20 cellular contexts compared by ENCODE assay signal in the genomic region with DNA sequence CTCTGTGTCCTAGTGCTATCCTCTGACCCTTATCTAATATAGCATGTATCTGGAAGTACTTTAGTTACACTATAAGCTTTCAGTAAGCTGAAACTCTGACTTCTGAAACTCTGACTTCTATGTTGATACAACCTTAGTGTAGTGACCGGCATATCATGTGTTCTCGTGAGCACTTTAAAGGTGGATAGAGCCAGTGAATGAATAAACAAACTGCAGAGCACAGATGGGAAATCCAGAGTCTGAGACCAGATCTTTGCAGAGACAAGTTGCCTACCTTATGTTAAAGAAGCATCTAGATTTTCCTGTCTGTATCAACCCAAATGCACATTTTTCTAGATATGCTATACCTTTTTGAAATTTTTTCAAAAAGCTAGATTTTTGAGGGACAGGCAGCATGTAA. TPM values are rescaled to one million over a fixed set of nuclear protein-coding genes. Genes with fewer than 3 reads are reported as not detected.
DNase-seq lines count a peak whose midpoint lies in the region; ATAC-seq and TF ChIP-seq lines count a peak whose summit lies in the region.
"Had no signal": no experiment of that assay in that cellular context is flagged by ENCODE, and none has a peak within 500 bp of the region (broad histone marks: within the 10 kb centered on the region; RNA-seq: fewer than 3 reads in every experiment).

No MANE protein-coding gene starts in this region.

- intact Hi-C loops in transverse colon (cut with DNase I; ENCODE audit: low total_unique reads) = no loop called here

- H3K27ac ChIP-seq in coronary artery (peak overlapping the region; percentile 76 to 92), transverse colon (peak overlapping the region; percentile 77 to 88 (median 84))
- H3K27ac ChIP-seq: body of pancreas, foreskin keratinocyte, PC-9, SJCRH30 had no signal

- H3K4me3 Mint-ChIP-seq in HFFc6 = no peak overlapping the region
- H3K4me3 Mint-ChIP-seq in nephron = peak overlapping the region in 2 of 3 experiments; percentile 51 to 78
- H3K4me3 Mint-ChIP-seq: activated CD8-positive, alpha-beta T cell treated with anti-CD3 and anti-CD28 coated beads for 36 hours; activated T-cell treated with anti-CD3 and anti-CD28 coated beads, Interleukin-2, amount 50 U/mL, for 24 hours had no signal

- no peak for DNase-seq in HFFc6
- no peak for DNase-seq in coronary artery (ENCODE audit: low spot score)
- no peak for DNase-seq in transverse colon
- no peak for DNase-seq in mesenteric fat pad (ENCODE audit: low spot score)
- DNase-seq: activated CD4-positive, CD25-positive, alpha-beta regulatory T cell; activated CD8-positive, alpha-beta T cell treated with anti-CD3 and anti-CD28 coated beads for 36 hours; activated T-cell treated with anti-CD3 and anti-CD28 coated beads, Interleukin-2, amount 50 U/mL, for 24 hours; body of pancreas; foreskin keratinocyte; KG1; NCI-H1930; NCI-H226; occipital lobe; PC-9; SJCRH30; stimulated activated CD4-positive, alpha-beta T cell treated with anti-CD3 and anti-CD28 coated beads, Interleukin-2, amount 100 ng/mL, for 48 hours had no signal

- no peaks in the 10 kb centered on the region for H3K27me3 ChIP-seq in transverse colon
- H3K27me3 ChIP-seq: body of pancreas, foreskin keratinocyte, SJCRH30 had no signal

- peaks cover 0 to 50% (median 3%) of the 10 kb centered on the region in 4 donors for H3K4me1 ChIP-seq in transverse colon
- H3K4me1 ChIP-seq: body of pancreas, SJCRH30 had no signal

- H3K9me3 Mint-ChIP-seq in HFFc6 (no peaks in the 10 kb centered on the region), nephron (no peaks in the 10 kb centered on the region)
- H3K9me3 Mint-ChIP-seq: activated CD8-positive, alpha-beta T cell treated with anti-CD3 and anti-CD28 coated beads for 36 hours; activated naive CD4-positive, alpha-beta T cell treated with anti-CD3 and anti-CD28 coated beads, Interleukin-2, amount 50 U/mL, for 72 hours; activated T-cell treated with anti-CD3 and anti-CD28 coated beads, Interleukin-2, amount 50 U/mL, for 24 hours had no signal

- H3K4me3 ChIP-seq in coronary artery (peak overlapping the region; percentile 79), transverse colon (peak overlapping the region in 3 of 4 donors; percentile 22 to 35 (median 29))
- H3K4me3 ChIP-seq: body of pancreas, PC-9, SJCRH30 had no signal

- H3K4me1 Mint-ChIP-seq in HFFc6 (ENCODE audit: low read depth) (peaks cover 62% of the 10 kb centered on the region), nephron (peaks cover 54% of the 10 kb centered on the region)

- H3K36me3 ChIP-seq in transverse colon = peaks cover 0 to 4% (median 0%) of the 10 kb centered on the region in 4 donors
- H3K36me3 ChIP-seq: SJCRH30 had no signal

- TF ChIP-seq POLR2A in transverse colon (IDR thresholded peaks at IDR 0.05) = no peak

- in situ Hi-C loops in transverse colon (cut with MboI; ENCODE audit: low pct_ligation_motif_present in 1 of 4, low pct_unique_long_range_greater_than_20kb in 1 of 4, low sequenced_read_pairs in 3 of 4) = loop anchor here in 1 of 4 donors (10.0 kb wide), 1 partner anchor 276 kb away; no protein-coding TSS in a partner anchor

- H3K27me3 Mint-ChIP-seq in HFFc6 (ENCODE audit: insufficient read depth) (no peaks in the 10 kb centered on the region; the same call in 1 of the 2 replicates), nephron (ENCODE audit: low read depth) (no peaks in the 10 kb centered on the region)
- H3K27me3 Mint-ChIP-seq: activated CD8-positive, alpha-beta T cell treated with anti-CD3 and anti-CD28 coated beads for 36 hours; activated T-cell treated with anti-CD3 and anti-CD28 coated beads, Interleukin-2, amount 50 U/mL, for 24 hours had no signal

- H3K9me3 ChIP-seq in transverse colon = no peaks in the 10 kb centered on the region
- H3K9me3 ChIP-seq: body of pancreas, SJCRH30 had no signal

- no peak for ATAC-seq in HG03439 (IDR thresholded peaks at IDR 0.05; ENCODE audit: unreplicated experiment)
- no peak for ATAC-seq in GM19452 (IDR thresholded peaks at IDR 0.05; ENCODE audit: unreplicated experiment)
- ATAC-seq: activated CD8-positive, alpha-beta T cell treated with anti-CD3 and anti-CD28 coated beads for 36 hours; activated naive CD4-positive, alpha-beta T cell treated with anti-CD3 and anti-CD28 coated beads, Interleukin-2, amount 50 U/mL, for 72 hours; body of pancreas; foreskin keratinocyte had no signal

- 80 to 89% methylated on average over 2 of the region's 2 CpGs for WGBS in transverse colon (ENCODE audit: low coverage in 1 of 2), 2 donors

- no peak for TF ChIP-seq EP300 in transverse colon (IDR thresholded peaks at IDR 0.05; ENCODE audit: low read depth)

- H3K36me3 Mint-ChIP-seq in HFFc6 (ENCODE audit: low read depth) (peaks cover 5% of the 10 kb centered on the region; the same call in 1 of the 2 replicates), nephron (ENCODE audit: low read depth) (no peaks in the 10 kb centered on the region)

- no peak for TF ChIP-seq CTCF in HFFc6 (IDR thresholded peaks at IDR 0.05)
- TF ChIP-seq CTCF in coronary artery (IDR thresholded peaks at IDR 0.05) = no peak
- no peak for TF ChIP-seq CTCF in nephron (IDR thresholded peaks at IDR 0.05; ENCODE audit: unreplicated experiment in 3 of 3)
- TF ChIP-seq CTCF in transverse colon (IDR thresholded peaks at IDR 0.05) = no peak

- peak overlapping the region; percentile 92 for H3K27ac Mint-ChIP-seq in HFFc6
- H3K27ac Mint-ChIP-seq in nephron = peak overlapping the region in 2 of 3 experiments; percentile 50 to 96
- H3K27ac Mint-ChIP-seq: activated CD8-positive, alpha-beta T cell treated with anti-CD3 and anti-CD28 coated beads for 36 hours; activated naive CD4-positive, alpha-beta T cell treated with anti-CD3 and anti-CD28 coated beads, Interleukin-2, amount 50 U/mL, for 72 hours; activated T-cell treated with anti-CD3 and anti-CD28 coated beads, Interleukin-2, amount 50 U/mL, for 24 hours had no signal

RNA-seq across cellular contexts. Expression of a gene that starts 3.5 kb away (rescaled TPM):
- 100 to 1,000 TPM; 112 to 178 (median 164) TPM for total RNA-seq in HFFc6 (2021; fragmentation: NEBNext Ultra II Directional; extraction: Animal tissue kit (Norgen Biotek cat#: 25700))
- total RNA-seq in transverse colon (1,000 to 10,000 TPM in 1 of 4 donors, 100 to 1,000 TPM in 3; 403 to 1,827 (median 457) TPM), mesenteric fat pad (204 TPM)

RNA-seq across cellular contexts. Expression of a gene that starts 41.5 kb away (rescaled TPM):
- total RNA-seq in HFFc6 (2021; fragmentation: NEBNext Ultra II Directional; extraction: Animal tissue kit (Norgen Biotek cat#: 25700)) = 10 to 100 TPM; 52.9 to 62.9 (median 57.5) TPM
- 10 to 100 TPM in 3 of 4 donors, 1 to 10 TPM in 1; 9.0 to 58.5 (median 53.6) TPM for total RNA-seq in transverse colon
- total RNA-seq in mesenteric fat pad = 10.4 TPM
